12 cellular contexts compared by ENCODE assay signal in genomic region chrX:9785252-9785943, GRCh38. TPM values are rescaled to one million over a fixed set of nuclear protein-coding genes. Genes with fewer than 3 reads are reported as not detected.
DNase-seq lines count a peak whose midpoint lies in the region; ATAC-seq and TF ChIP-seq lines count a peak whose summit lies in the region.
"Had no signal": no experiment of that assay in that cellular context is flagged by ENCODE, and none has a peak within 500 bp of the region (broad histone marks: within the 10 kb centered on the region; RNA-seq: fewer than 3 reads in every experiment).

No MANE protein-coding gene starts in this region.

- H2BK15ac ChIP-seq in neuronal stem cell (ENCODE audit: low read length) = no peak overlapping the region

- intact Hi-C loops in left ventricle myocardium inferior (cut with micrococcal nuclease) = no loop called here

- H3K27me3 ChIP-seq in NT2/D1 (ENCODE audit: insufficient read depth, insufficient read length) (no peaks in the 10 kb centered on the region), left ventricle myocardium inferior (ENCODE audit: low read depth) (peaks cover 4% of the 10 kb centered on the region), neuronal stem cell (ENCODE audit: control insufficient read depth in 3 of 3, insufficient read depth in 3 of 3, low read depth in 1 of 3, low read length in 3 of 3) (no peaks in the 10 kb centered on the region)

- peak overlapping the region; percentile 55 for H3K4me3 ChIP-seq in NT2/D1 (ENCODE audit: insufficient read length, low read depth)
- peak overlapping the region; percentile 67 for H3K4me3 ChIP-seq in left ventricle myocardium inferior
- peak overlapping the region; percentile 75 to 88 for H3K4me3 ChIP-seq in neuronal stem cell (ENCODE audit: low read length in 2 of 2)

- no peak overlapping the region for H3K14ac ChIP-seq in neuronal stem cell (ENCODE audit: low read length)

- peak overlapping the region; percentile 87 for H3K18ac ChIP-seq in neuronal stem cell (ENCODE audit: low read length)

- no peak overlapping the region for H2BK12ac ChIP-seq in neuronal stem cell (ENCODE audit: low read length)

- H4K8ac ChIP-seq in neuronal stem cell (ENCODE audit: low read depth, low read length) = no peak overlapping the region

- no peak overlapping the region for H3K4ac ChIP-seq in neuronal stem cell (ENCODE audit: low read length)

- H3K36me3 ChIP-seq in NT2/D1 (ENCODE audit: insufficient read depth, insufficient read length, low read length) (no peaks in the 10 kb centered on the region), left ventricle myocardium inferior (no peaks in the 10 kb centered on the region), neuronal stem cell (replicated peaks in 1 of 2; ENCODE audit: control insufficient read depth in 2 of 2, insufficient read depth in 2 of 2, low read length in 2 of 2) (no peaks in the 10 kb centered on the region)
- H3K36me3 ChIP-seq: gastrocnemius medialis had no signal

- no peaks in the 10 kb centered on the region for H3K79me1 ChIP-seq in neuronal stem cell (ENCODE audit: low read depth, low read length)

- H3K4me2 ChIP-seq in neuronal stem cell (ENCODE audit: insufficient read depth, low read length, poor library complexity, severe bottlenecking) = peak overlapping the region; percentile 54

- H2BK5ac ChIP-seq in neuronal stem cell (ENCODE audit: low read length) = peak overlapping the region; percentile 39

- H3K9me3 ChIP-seq in NT2/D1 (ENCODE audit: insufficient read depth, low read length) (peaks cover 8% of the 10 kb centered on the region; the same call in 1 of the 2 replicates), left ventricle myocardium inferior (replicated peaks) (no peaks in the 10 kb centered on the region), neuronal stem cell (replicated peaks in 1 of 2; ENCODE audit: control insufficient read depth in 2 of 2, insufficient read depth in 1 of 2, low read depth in 1 of 2, low read length in 2 of 2) (peaks cover 0 to 2% of the 10 kb centered on the region in 2 donors)
- H3K9me3 ChIP-seq: gastrocnemius medialis had no signal

- no peak for DNase-seq in NT2/D1 (ENCODE audit: low read depth, low spot score)
- no peak for DNase-seq in left ventricle myocardium inferior
- DNase-seq in neuronal stem cell (ENCODE audit: low spot score) = no peak
- DNase-seq in activated CD4-positive, alpha-beta T cell treated with anti-CD3 and anti-CD28 coated beads, Interleukin-2, amount 50 U/mL, for 48 hours = no peak
- DNase-seq in HuH-7 (ENCODE audit: low spot score) = no peak
- DNase-seq in cerebellar cortex (ENCODE audit: low spot score) = no peak
- DNase-seq: activated CD4-positive, CD25-positive, alpha-beta regulatory T cell treated with anti-CD3 and anti-CD28 coated beads, Interleukin-2, amount 50 U/mL, for 72 hours; COR-L47; gastrocnemius medialis; NK-92 treated with Interleukin-12 subunit alpha and Interleukin-12 subunit beta, amount 100 ng/mL, for 24 hours had no signal

- no peak overlapping the region for H2AK5ac ChIP-seq in neuronal stem cell (ENCODE audit: low read depth, low read length)

- H3K4me1 ChIP-seq in NT2/D1 (ENCODE audit: insufficient read depth, insufficient read length) (peaks cover 9% of the 10 kb centered on the region), left ventricle myocardium inferior (peaks cover 7% of the 10 kb centered on the region), neuronal stem cell (ENCODE audit: control insufficient read depth in 2 of 2, insufficient read depth in 1 of 2, low read depth in 1 of 2, low read length in 2 of 2) (peaks cover 4 to 17% of the 10 kb centered on the region in 2 donors)
- H3K4me1 ChIP-seq: gastrocnemius medialis had no signal

- H3K23ac ChIP-seq in neuronal stem cell (ENCODE audit: low read depth, low read length, poor library complexity) = no peak overlapping the region

- H3K27ac ChIP-seq in C4-2B (peak overlapping the region; percentile 91), left ventricle myocardium inferior (replicated peaks) (no peak overlapping the region), neuronal stem cell (replicated peaks; ENCODE audit: low read length) (no peak overlapping the region)
- H3K27ac ChIP-seq: gastrocnemius medialis had no signal

- no peak overlapping the region for H2BK120ac ChIP-seq in neuronal stem cell (ENCODE audit: low read depth, low read length)

- WGBS in neuronal stem cell (ENCODE audit: extremely low coverage in 2 of 2, insufficient read length in 2 of 2, insufficient replicate concordance in 1 of 2), 2 donors = no CpG with 5 or more reads among the region's 58 CpGs

- H2AFZ ChIP-seq in neuronal stem cell (ENCODE audit: low read length) = peak overlapping the region; percentile 78

- ATAC-seq in GM19463 (IDR thresholded peaks at IDR 0.05; ENCODE audit: unreplicated experiment) = no peak
- ATAC-seq: gastrocnemius medialis had no signal

- TF ChIP-seq CTCF in C4-2B (conservative IDR thresholded peaks at IDR 0.05) (0 out of 2 replicates have a peak, but pooled peaks have one; percentile 12), left ventricle myocardium inferior (IDR thresholded peaks at IDR 0.05; ENCODE audit: borderline replicate concordance) (no peak)

- no peak overlapping the region for H4K91ac ChIP-seq in neuronal stem cell (ENCODE audit: low read depth, low read length, poor library complexity)

- peak overlapping the region; percentile 74 for H3K9ac ChIP-seq in NT2/D1 (ENCODE audit: insufficient read length, low read depth)
- H3K9ac ChIP-seq in neuronal stem cell (ENCODE audit: low read depth, low read length, poor library complexity) = peak overlapping the region; percentile 60

RNA-seq across cellular contexts. Expression of gene SHROOM2, which starts 0.8 kb away (rescaled TPM):
- 0.71 TPM for total RNA-seq in left ventricle myocardium inferior
- 5.6 TPM for polyA plus RNA-seq in neuronal stem cell (2013, experiment 1 of 2)
- 5.7 TPM for polyA plus RNA-seq in neuronal stem cell (2013, experiment 2 of 2)

RNA-seq across cellular contexts. Expression of gene GPR143, which starts 19.8 kb away (rescaled TPM):
- total RNA-seq in left ventricle myocardium inferior = not detected
- 8.5 TPM for polyA plus RNA-seq in neuronal stem cell (2013, experiment 1 of 2)
- polyA plus RNA-seq in neuronal stem cell (2013, experiment 2 of 2) = 8.2 TPM
- total RNA-seq: gastrocnemius medialis had no signal
